15 cellular contexts compared by ENCODE assay signal in genomic region chr6:34317882-34318491, GRCh38.
DNase-seq lines count a peak whose midpoint lies in the region; ATAC-seq, FAIRE-seq and TF ChIP-seq lines count a peak whose summit lies in the region.
"Had no signal": no experiment of that assay in that cellular context is flagged by ENCODE, and none has a peak within 500 bp of the region (broad histone marks: within the 10 kb centered on the region; RNA-seq: fewer than 3 reads in every experiment).

No MANE protein-coding gene starts in this region.

- no peak overlapping the region for H2BK12ac ChIP-seq in mesenchymal stem cell (ENCODE audit: low read length in 2 of 2)

- H3K79me2 ChIP-seq in HepG2 (ENCODE audit: insufficient read depth, low read length), result peaks cover 16% of the 10 kb centered on the region

- H3K36me3 ChIP-seq in HepG2 (replicated peaks in 1 of 2; ENCODE audit: control insufficient read depth in 1 of 2, insufficient read depth in 2 of 2, low read length in 2 of 2) (peaks cover 2 to 7% of the 10 kb centered on the region in 2 experiments; a peak in 3 of 5 replicates), right lobe of liver (no peaks in the 10 kb centered on the region), adipocyte (ENCODE audit: control insufficient read depth, insufficient read depth, low read length, severe bottlenecking) (no peaks in the 10 kb centered on the region), mesenchymal stem cell (ENCODE audit: control insufficient read depth in 1 of 2, insufficient read depth in 2 of 2, low read depth in 1 of 2, low read length in 2 of 2) (peaks cover 0 to 9% of the 10 kb centered on the region in 2 experiments), vagina (no peaks in the 10 kb centered on the region)

- H2AK5ac ChIP-seq in mesenchymal stem cell (ENCODE audit: low read length, severe bottlenecking), result no peak overlapping the region

- TF ChIP-seq EP300 in HepG2 (IDR thresholded peaks at IDR 0.05; ENCODE audit: low read depth in 2 of 2, low read length in 2 of 2) (no peak), HepG2 (CRISPR knock-in tag; IDR thresholded peaks at IDR 0.05; ENCODE audit: borderline replicate concordance) (no peak)

- H2BK15ac ChIP-seq in mesenchymal stem cell (ENCODE audit: low read depth, poor library complexity, severe bottlenecking), result no peak overlapping the region

- no TSS peak for BruUV-seq in HepG2 (replicated peaks; lab: Mats Ljungman, UMichigan)

- H3K4me2 ChIP-seq in HepG2 (ENCODE audit: low read depth, low read length), result no peak overlapping the region
- no peak overlapping the region for H3K4me2 ChIP-seq in mesenchymal stem cell (ENCODE audit: low read length, poor library complexity, severe bottlenecking)

- intact Hi-C loops in HepG2 (cut with micrococcal nuclease; ENCODE audit: unreplicated experiment) (no loop called here), right lobe of liver (cut with DNase I) (no loop called here), vagina (cut with DNase I) (no loop called here)

- no peak overlapping the region for H4K8ac ChIP-seq in mesenchymal stem cell (ENCODE audit: low read length)

- WGBS in HepG2 (ENCODE audit: low lambda C conversion rate), result 96% methylated on average over 3 of the region's 3 CpGs
- WGBS in right lobe of liver (ENCODE audit: insufficient coverage, low coverage, low lambda C conversion rate, missing lambda C conversion rate), result 52% methylated on average over 3 of the region's 3 CpGs
- WGBS in mesenchymal stem cell, result 100% methylated on average over 1 of the region's 3 CpGs

- FAIRE-seq in HepG2 (lab: Jason Lieb, UNC), result no peak
- no peak for FAIRE-seq in HTR-8/SVneo (lab: Jason Lieb, UNC)
- FAIRE-seq: H1 had no signal

- no peak overlapping the region for H2AFZ ChIP-seq in HepG2 (ENCODE audit: low read length)
- no peak overlapping the region for H2AFZ ChIP-seq in mesenchymal stem cell (ENCODE audit: low read depth, low read length)

- H3K79me1 ChIP-seq in mesenchymal stem cell (replicated peaks; ENCODE audit: low read length, poor library complexity, severe bottlenecking), result peaks cover 23% of the 10 kb centered on the region

- no peak overlapping the region for H3K14ac ChIP-seq in mesenchymal stem cell (ENCODE audit: low read length in 2 of 2)

- H3K27ac ChIP-seq in HepG2 (ENCODE audit: extremely low read length, insufficient read depth, low read length) (no peak overlapping the region), right lobe of liver (no peak overlapping the region), mesenchymal stem cell (ENCODE audit: low read length, poor library complexity, severe bottlenecking) (no peak overlapping the region), vagina (peak overlapping the region; percentile 9)

- H3K9me3 ChIP-seq in HepG2 (ENCODE audit: low read length) (no peaks in the 10 kb centered on the region), right lobe of liver (no peaks in the 10 kb centered on the region), adipocyte (ENCODE audit: control insufficient read depth, low read length) (no peaks in the 10 kb centered on the region), mesenchymal stem cell (ENCODE audit: control insufficient read depth, low read length) (no peaks in the 10 kb centered on the region), vagina (no peaks in the 10 kb centered on the region)

- in situ Hi-C loops in HepG2 (cut with HindIII; ENCODE audit: extremely low pct_ligation_motif_present, low pct_unique_long_range_greater_than_20kb), result no loop called here

- no peaks in the 10 kb centered on the region for H4K20me1 ChIP-seq in HepG2 (ENCODE audit: insufficient read depth, low read length)

- no peak overlapping the region for H4K91ac ChIP-seq in mesenchymal stem cell (ENCODE audit: low read length)

- no peak overlapping the region for H2BK120ac ChIP-seq in mesenchymal stem cell (ENCODE audit: low read depth, low read length)

- ATAC-seq in HepG2 (no peak), right lobe of liver (no peak), HG02642 (IDR thresholded peaks at IDR 0.05; ENCODE audit: poor library complexity, unreplicated experiment) (no peak), HG03439 (IDR thresholded peaks at IDR 0.05; ENCODE audit: unreplicated experiment) (no peak)

- no peak overlapping the region for H2BK5ac ChIP-seq in mesenchymal stem cell (ENCODE audit: low read depth, low read length, poor library complexity, severe bottlenecking)

- TF ChIP-seq RAD21 in HepG2 (CRISPR knock-in tag; IDR thresholded peaks at IDR 0.05), result no peak

- TF ChIP-seq CTCF in HepG2 (CRISPR knock-in tag; IDR thresholded peaks at IDR 0.05) (no peak), right lobe of liver (IDR thresholded peaks at IDR 0.05) (no peak), vagina (IDR thresholded peaks at IDR 0.05) (no peak)

- no peak overlapping the region for H3K23ac ChIP-seq in mesenchymal stem cell (ENCODE audit: low read length in 2 of 2)

- H3K4me1 ChIP-seq in HepG2 (ENCODE audit: insufficient read depth, low read length) (peaks cover 13% of the 10 kb centered on the region), right lobe of liver (no peaks in the 10 kb centered on the region), adipocyte (ENCODE audit: control insufficient read depth, insufficient read depth, low read length) (peaks cover 14% of the 10 kb centered on the region), mesenchymal stem cell (ENCODE audit: control insufficient read depth, insufficient read depth, low read depth, low read length) (peaks cover 1% of the 10 kb centered on the region), vagina (peaks cover 42% of the 10 kb centered on the region)

- no peak overlapping the region for H3K4me3 ChIP-seq in HepG2 (replicated peaks in 1 of 3; ENCODE audit: insufficient read depth in 1 of 3, low read depth in 2 of 3, low read length in 3 of 3)
- H3K4me3 ChIP-seq in right lobe of liver, result no peak overlapping the region
- H3K4me3 ChIP-seq in adipocyte (ENCODE audit: low read length), result peak overlapping the region; percentile 11
- no peak overlapping the region for H3K4me3 ChIP-seq in mesenchymal stem cell (ENCODE audit: insufficient read depth in 1 of 2, low read depth in 1 of 2, low read length in 2 of 2)
- no peak overlapping the region for H3K4me3 ChIP-seq in vagina

- H3K4ac ChIP-seq in mesenchymal stem cell (ENCODE audit: low read depth in 1 of 2, low read length in 2 of 2), result no peak overlapping the region

- TF ChIP-seq POLR2A in HepG2 (IDR thresholded peaks at IDR 0.05; ENCODE audit: insufficient read depth in 1 of 2, low read depth in 2 of 2, low read length in 2 of 2) (no peak), right lobe of liver (IDR thresholded peaks at IDR 0.05) (no peak), vagina (IDR thresholded peaks at IDR 0.05) (no peak)

- H3K9ac ChIP-seq in HepG2 (ENCODE audit: insufficient read depth, low read depth, low read length), result no peak overlapping the region
- peak overlapping the region; percentile 5 for H3K9ac ChIP-seq in adipocyte (ENCODE audit: low read length)
- H3K9ac ChIP-seq in mesenchymal stem cell (ENCODE audit: low read length), result peak overlapping the region; percentile 34

- H3K27me3 ChIP-seq in HepG2 (ENCODE audit: control insufficient read depth in 1 of 2, insufficient read depth in 2 of 2, low read length in 2 of 2) (no peaks in the 10 kb centered on the region), right lobe of liver (no peaks in the 10 kb centered on the region), adipocyte (replicated peaks; ENCODE audit: control insufficient read depth, insufficient read depth, low read length) (no peaks in the 10 kb centered on the region), mesenchymal stem cell (ENCODE audit: control insufficient read depth in 1 of 2, insufficient read depth in 1 of 2, low read length in 2 of 2) (no peaks in the 10 kb centered on the region), vagina (no peaks in the 10 kb centered on the region)

- POLR2A ChIA-PET in HepG2 (lab: Yijun Ruan, JAX), result no interaction called here

- no peak overlapping the region for H3K18ac ChIP-seq in mesenchymal stem cell (ENCODE audit: low read depth in 1 of 2, low read length in 2 of 2)

- CTCF ChIA-PET in HepG2 (lab: Yijun Ruan, JAX; ENCODE audit: low intra/inter-chr PET ratio, low total read pairs), result no interaction called here

- DNase-seq in HepG2 (ENCODE audit: low spot score) (no peak), right lobe of liver (no peak), adipocyte (ENCODE audit: low read depth) (peak; percentile 74), mesenchymal stem cell (no peak), vagina (ENCODE audit: extremely low spot score in 2 of 2) (no peak), HTR-8/SVneo (ENCODE audit: insufficient read length, low spot score) (no peak)
- DNase-seq: activated CD4-positive, CD25-positive, alpha-beta regulatory T cell; activated CD8-positive, alpha-beta memory T cell treated with anti-CD3 and anti-CD28 coated beads, Interleukin-2, amount 10 ng/mL, durations not matched to agents 7 days and 5 days; central memory CD4-positive, alpha-beta T cell; NCI-H1436; NCI-H446 treated with DMSO at 0.1 percent for 48 hours; nephron progenitor cell had no signal

TF ChIP-seq in HepG2, 621 proteins besides CTCF, POLR2A, EP300 and RAD21:
- TF ChIP-seq KAT7 (CRISPR knock-in tag; IDR thresholded peaks at IDR 0.05; ENCODE audit: borderline replicate concordance), result no peak
- no peak for TF ChIP-seq MATR3 (CRISPR knock-in tag; IDR thresholded peaks at IDR 0.05)
- peak; percentile 50; the same call in 1 of the 2 replicates for TF ChIP-seq ZNF652 (CRISPR knock-in tag; IDR thresholded peaks at IDR 0.05; ENCODE audit: borderline replicate concordance, low read depth)
TF ChIP-seq in HepG2: peak in this region for 1.
